Comparison of ENCODE assay signal across 21 cellular contexts in the genomic region with DNA sequence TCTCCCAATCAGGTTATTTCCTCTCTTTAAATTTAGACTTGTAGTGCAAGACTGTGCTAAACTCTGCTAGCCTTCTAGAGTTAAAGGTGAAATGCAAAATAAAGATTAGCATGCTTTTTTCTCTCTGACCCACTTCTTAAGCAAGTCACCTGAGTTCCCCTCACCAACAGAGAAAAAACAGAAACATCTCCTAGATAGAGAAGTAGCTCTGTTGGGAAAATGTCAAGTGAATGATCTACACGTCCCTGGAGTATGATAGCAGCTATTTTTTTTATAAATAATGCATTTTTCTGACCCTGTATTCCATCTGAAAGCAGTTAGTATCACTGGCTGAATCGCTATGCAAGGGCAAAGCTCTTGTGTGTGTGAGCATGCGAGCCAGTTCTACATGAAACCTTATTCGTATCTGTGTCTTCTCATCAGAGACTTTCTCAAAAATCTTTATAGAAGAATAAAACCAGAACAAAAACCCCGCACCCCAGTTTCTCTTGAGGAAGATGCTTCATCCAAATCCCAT. TPM values are rescaled to one million over a fixed set of nuclear protein-coding genes. Genes with fewer than 3 reads are reported as not detected.
A peak's percentile ranks its signal among the peaks of the same experiment; 100 is the strongest.
DNase-seq lines count a peak whose midpoint lies in the region; ATAC-seq and TF ChIP-seq lines count a peak whose summit lies in the region.
"Had no signal": no experiment of that assay in that cellular context is flagged by ENCODE, and none has a peak within 500 bp of the region (broad histone marks: within the 10 kb centered on the region; RNA-seq: fewer than 3 reads in every experiment).

No MANE protein-coding gene starts in this region.

- peaks cover 9% of the 10 kb centered on the region for H3K79me1 ChIP-seq in mesenchymal stem cell (replicated peaks; ENCODE audit: low read length, poor library complexity, severe bottlenecking)

- H3K4me3 ChIP-seq in SK-N-SH (ENCODE audit: low read depth in 2 of 2, low read length in 1 of 2) (no peak overlapping the region), mesenchymal stem cell (ENCODE audit: insufficient read depth in 1 of 2, low read depth in 1 of 2, low read length in 2 of 2) (peak overlapping the region in 1 of 2 experiments; percentile 44), thyroid gland (replicated peaks in 1 of 3) (no peak overlapping the region)
- H3K4me3 ChIP-seq: SJSA1, suprapubic skin had no signal

- H2AFZ ChIP-seq in SK-N-SH (ENCODE audit: low read depth) (no peak overlapping the region), mesenchymal stem cell (ENCODE audit: low read depth, low read length) (no peak overlapping the region)
- H2AFZ ChIP-seq: parathyroid adenoma had no signal

- H3K14ac ChIP-seq in mesenchymal stem cell (ENCODE audit: low read length in 2 of 2), result no peak overlapping the region

- H3K18ac ChIP-seq in mesenchymal stem cell (ENCODE audit: low read depth in 1 of 2, low read length in 2 of 2), result no peak overlapping the region

- H2BK120ac ChIP-seq in mesenchymal stem cell (ENCODE audit: low read depth, low read length), result no peak overlapping the region

- POLR2A ChIA-PET in SK-N-SH (lab: Yijun Ruan, JAX), result no interaction called here

- TF ChIP-seq EP300 in SK-N-SH (IDR thresholded peaks at IDR 0.05; ENCODE audit: borderline replicate concordance in 1 of 2, low read depth in 1 of 2, low read length in 1 of 2), result no peak

- intact Hi-C loops in thyroid gland (cut with DNase I), result no loop called here

- H3K4me1 ChIP-seq in SK-N-SH (ENCODE audit: control insufficient read depth in 1 of 2, insufficient read depth in 2 of 2, low read depth in 1 of 2, low read length in 1 of 2) (peaks cover 0 to 5% of the 10 kb centered on the region in 2 experiments; a peak in 2 of 4 replicates), mesenchymal stem cell (ENCODE audit: control insufficient read depth, insufficient read depth, low read depth, low read length) (peaks cover 2% of the 10 kb centered on the region), thyroid gland (peaks cover 13 to 22% of the 10 kb centered on the region in 2 donors)
- H3K4me1 ChIP-seq: parathyroid adenoma, SJSA1 had no signal

- ATAC-seq in SK-N-SH treated with all-trans-retinoic acid at 6 μM for 48 hours, result peak; percentile 45
- ATAC-seq: activated CD8-positive, alpha-beta memory T cell treated with anti-CD3 and anti-CD28 coated beads, Interleukin-2, amount 10 ng/mL, durations not matched to agents 7 days and 5 days; natural killer cell; Panc1 had no signal

- H3K4ac ChIP-seq in mesenchymal stem cell (ENCODE audit: low read depth in 1 of 2, low read length in 2 of 2), result no peak overlapping the region

- peaks cover 33% of the 10 kb centered on the region for H3K79me2 ChIP-seq in SK-N-SH (ENCODE audit: insufficient read depth)

- H3K27ac ChIP-seq in SK-N-SH (ENCODE audit: low read depth in 2 of 2, low read length in 1 of 2), result peak overlapping the region in 1 of 2 experiments; percentile 11; a peak in 2 of 4 replicates
- no peak overlapping the region for H3K27ac ChIP-seq in mesenchymal stem cell (ENCODE audit: low read length, poor library complexity, severe bottlenecking)
- H3K27ac ChIP-seq in thyroid gland, result peak overlapping the region; percentile 34 to 57 (median 50)
- H3K27ac ChIP-seq: 22Rv1, parathyroid adenoma, SJSA1, suprapubic skin had no signal

- no peak for TF ChIP-seq RAD21 in SK-N-SH (IDR thresholded peaks at IDR 0.05; ENCODE audit: low read length)

- no peaks in the 10 kb centered on the region for H3K9me2 ChIP-seq in SK-N-SH

- H4K20me1 ChIP-seq in SK-N-SH (ENCODE audit: insufficient read depth), result 0 out of 2 replicates have a peak, but pooled peaks cover 8% of the 10 kb centered on the region

- H3K23ac ChIP-seq in mesenchymal stem cell (ENCODE audit: low read length in 2 of 2), result no peak overlapping the region

- peaks cover 7% of the 10 kb centered on the region for H3F3A ChIP-seq in SK-N-SH (replicated peaks; ENCODE audit: insufficient read depth)

- H3K9me3 ChIP-seq in SK-N-SH (no peaks in the 10 kb centered on the region), mesenchymal stem cell (ENCODE audit: control insufficient read depth, low read length) (no peaks in the 10 kb centered on the region), thyroid gland (no peaks in the 10 kb centered on the region)
- H3K9me3 ChIP-seq: SJSA1, suprapubic skin had no signal

- H3K36me3 ChIP-seq in SK-N-SH (replicated peaks in 1 of 2; ENCODE audit: control insufficient read depth in 1 of 2, insufficient read depth in 2 of 2, low read length in 1 of 2), result peaks cover 13 to 35% of the 10 kb centered on the region in 2 experiments
- peaks cover 0 to 16% of the 10 kb centered on the region in 2 experiments for H3K36me3 ChIP-seq in mesenchymal stem cell (ENCODE audit: control insufficient read depth in 1 of 2, insufficient read depth in 2 of 2, low read depth in 1 of 2, low read length in 2 of 2)
- H3K36me3 ChIP-seq in thyroid gland, result no peaks in the 10 kb centered on the region
- H3K36me3 ChIP-seq: suprapubic skin had no signal

- no peak overlapping the region for H4K8ac ChIP-seq in mesenchymal stem cell (ENCODE audit: low read length)

- no peak overlapping the region for H2BK12ac ChIP-seq in mesenchymal stem cell (ENCODE audit: low read length in 2 of 2)

- no peak overlapping the region for H3K9ac ChIP-seq in SK-N-SH
- H3K9ac ChIP-seq in mesenchymal stem cell (ENCODE audit: low read length), result peak overlapping the region; percentile 49
- H3K9ac ChIP-seq: parathyroid adenoma had no signal

- no peak for TF ChIP-seq POLR2A in thyroid gland (IDR thresholded peaks at IDR 0.05)

- WGBS in SK-N-SH (ENCODE audit: low lambda C conversion rate), result 86% methylated on average over 5 of the region's 5 CpGs
- WGBS in mesenchymal stem cell, result 88% methylated on average over 4 of the region's 5 CpGs
- 58 to 60% methylated on average over 5 of the region's 5 CpGs for WGBS in thyroid gland, 2 donors

- H3K4me2 ChIP-seq in SK-N-SH, result no peak overlapping the region
- H3K4me2 ChIP-seq in mesenchymal stem cell (ENCODE audit: low read length, poor library complexity, severe bottlenecking), result no peak overlapping the region

- H4K91ac ChIP-seq in mesenchymal stem cell (ENCODE audit: low read length), result no peak overlapping the region

- no peaks in the 10 kb centered on the region for H3K27me3 ChIP-seq in SK-N-SH (ENCODE audit: insufficient read depth)
- H3K27me3 ChIP-seq in mesenchymal stem cell (ENCODE audit: control insufficient read depth in 1 of 2, insufficient read depth in 1 of 2, low read length in 2 of 2), result no peaks in the 10 kb centered on the region
- H3K27me3 ChIP-seq in thyroid gland, result no peaks in the 10 kb centered on the region
- H3K27me3 ChIP-seq: SJSA1, suprapubic skin had no signal

- H2BK5ac ChIP-seq in mesenchymal stem cell (ENCODE audit: low read depth, low read length, poor library complexity, severe bottlenecking), result no peak overlapping the region

- TF ChIP-seq CTCF in SK-N-SH (IDR thresholded peaks at IDR 0.05) (no peak), thyroid gland (IDR thresholded peaks at IDR 0.05) (no peak), GM10266 (IDR thresholded peaks at IDR 0.05; ENCODE audit: control insufficient read depth, insufficient read depth, low read depth, missing control alignments) (no peak)

- no peak overlapping the region for H2AK5ac ChIP-seq in mesenchymal stem cell (ENCODE audit: low read length, severe bottlenecking)

- CTCF ChIA-PET in SK-N-SH (lab: Yijun Ruan, JAX), result interaction anchor here (1.4 to 1.6 kb wide), 2 partner anchors 14 to 205 kb away, joined by 3 to 4 read pairs; no protein-coding TSS in a partner anchor

- H2BK15ac ChIP-seq in mesenchymal stem cell (ENCODE audit: low read depth, poor library complexity, severe bottlenecking), result no peak overlapping the region

- DNase-seq in SK-N-SH (no peak), cerebellar cortex (ENCODE audit: low spot score) (peak; percentile 36), mesenchymal stem cell (no peak), thyroid gland (peak in 1 of 2 donors; percentile 32), NOMO-1 treated with dmso at 0.1 percent for 144 hours (lab: John Stamatoyannopoulos, UW; ENCODE audit: unreplicated experiment) (no peak), hepatic stellate cell (ENCODE audit: low spot score) (no peak), GM10266 (ENCODE audit: extremely low spot score) (no peak)
- DNase-seq: activated CD4-positive, alpha-beta T cell treated with anti-CD3 and anti-CD28 coated beads, Interleukin-2, amount 10 ng/mL, durations not matched to agents 24 days and 14 days; activated CD8-positive, alpha-beta memory T cell treated with anti-CD3 and anti-CD28 coated beads, Interleukin-2, amount 10 ng/mL, durations not matched to agents 7 days and 5 days; activated naive CD4-positive, alpha-beta T cell treated with anti-CD3 and anti-CD28 coated beads, Interleukin-2, amount 10 ng/mL, durations not matched to agents 7 days and 5 days; DMS79 treated with DMSO at 0.1 percent for 48 hours; midbrain; natural killer cell; NCI-H2029 treated with DMSO at 0.1 percent for 48 hours; NCI-H345 had no signal

TF ChIP-seq in SK-N-SH treated with all-trans-retinoic acid at 6 μM for 48 hours, 23 proteins besides CTCF, POLR2A, EP300 and RAD21 (continues in another document):
- TF ChIP-seq PPARA (CRISPR knock-in tag; IDR thresholded peaks at IDR 0.05; ENCODE audit: borderline replicate concordance) (no peak), ESRRG (CRISPR knock-in tag; IDR thresholded peaks at IDR 0.05) (no peak), ISL1 (CRISPR knock-in tag; IDR thresholded peaks at IDR 0.05) (no peak)

TF ChIP-seq in SK-N-SH, 30 proteins besides CTCF, POLR2A, EP300 and RAD21 (continues in another document):
- TF ChIP-seq NFIC (IDR thresholded peaks at IDR 0.05; ENCODE audit: borderline replicate concordance) (no peak), TEAD4 (IDR thresholded peaks at IDR 0.05; ENCODE audit: borderline replicate concordance, insufficient read depth) (no peak), MXI1 (IDR thresholded peaks at IDR 0.05; ENCODE audit: low read depth, low read length) (no peak), ELF1 (IDR thresholded peaks at IDR 0.05) (no peak)

RNA-seq across cellular contexts. Expression of a gene that starts 8.2 kb away (rescaled TPM):
- 15.8 and 22.4 TPM in 2 replicates for polyA plus RNA-seq in SK-N-SH (2012; rRNA removed)
- 21.3 and 22.1 TPM in 2 replicates for polyA plus RNA-seq in SK-N-SH (2012; cell fraction: cytosol; rRNA removed)
- polyA plus RNA-seq in SK-N-SH (2012; cell fraction: nucleus; rRNA removed), result 11.9 and 25.6 TPM in 2 replicates
- 15.2 TPM for polyA plus RNA-seq in mesenchymal stem cell (2013, experiment 1 of 2)
- 15.9 TPM for polyA plus RNA-seq in mesenchymal stem cell (2013, experiment 2 of 2)
- total RNA-seq in thyroid gland, result 10 to 100 TPM; 21.2 to 35.1 (median 23.9) TPM

RNA-seq across cellular contexts. Expression of a gene that starts 8.6 kb away (rescaled TPM):
- 60.4 and 71.9 TPM in 2 replicates for polyA plus RNA-seq in SK-N-SH (2012; rRNA removed)
- polyA plus RNA-seq in SK-N-SH (2012; cell fraction: cytosol; rRNA removed), result 94.5 and 115 TPM in 2 replicates
- 43.2 and 51.1 TPM in 2 replicates for polyA plus RNA-seq in SK-N-SH (2012; cell fraction: nucleus; rRNA removed)
- polyA plus RNA-seq in mesenchymal stem cell (2013, experiment 1 of 2), result 47.8 TPM
- 48.5 TPM for polyA plus RNA-seq in mesenchymal stem cell (2013, experiment 2 of 2)
- 10 to 100 TPM; 63.0 to 69.0 (median 66.8) TPM for total RNA-seq in thyroid gland
